Comparison of ENCODE assay signal across 23 cellular contexts in the genomic region with DNA sequence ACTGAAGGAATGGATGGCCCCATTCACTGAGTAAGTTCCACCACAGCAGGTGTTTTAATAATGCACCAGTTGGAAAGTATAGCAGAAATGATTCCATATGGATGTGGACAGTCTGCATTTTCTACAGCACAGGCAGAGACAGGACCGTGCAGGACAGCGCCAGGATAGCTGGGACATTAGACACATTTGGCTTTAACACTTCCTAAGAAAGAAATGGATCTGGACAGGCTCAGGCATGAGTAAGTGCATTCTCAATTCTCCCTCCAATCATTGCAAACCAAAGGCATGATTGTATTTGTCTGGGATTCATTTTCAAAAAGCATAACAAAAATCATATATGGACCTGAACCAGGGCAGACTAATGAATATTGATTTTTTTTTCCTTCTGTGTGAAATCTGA.
"Had no signal": no experiment of that assay in that cellular context is flagged by ENCODE, and none has a peak within 500 bp of the region (broad histone marks: within the 10 kb centered on the region; RNA-seq: fewer than 3 reads in every experiment).

No MANE protein-coding gene starts in this region.

- H3K36me3 ChIP-seq: colonic mucosa, esophagus muscularis mucosa, gastroesophageal sphincter, heart left ventricle, left lung, lower lobe of right lung had no signal

- H3K4me3 Mint-ChIP-seq: dendritic cell treated with granulocyte-macrophage colony-stimulating factor and Interleukin-4, amounts not matched to agents 40 ng/mL and 50 ng/mL, for 4 days; effector memory CD8-positive, alpha-beta T cell; endodermal cell; immature natural killer cell; memory B cell; naive thymus-derived CD8-positive, alpha-beta T cell had no signal

- FAIRE-seq: endometrium, frontal cortex had no signal

- H3K4me1 ChIP-seq: colonic mucosa, esophagus muscularis mucosa, gastroesophageal sphincter, lower lobe of right lung had no signal

- H3K36me3 Mint-ChIP-seq: immature natural killer cell; memory B cell; naive thymus-derived CD8-positive, alpha-beta T cell had no signal

- H3K79me2 ChIP-seq: hepatocyte had no signal

- H3K27me3 ChIP-seq: colonic mucosa, esophagus muscularis mucosa, gastroesophageal sphincter, hepatocyte, left lung had no signal

- H3K4me1 Mint-ChIP-seq: immature natural killer cell had no signal

- H2AFZ ChIP-seq: hepatocyte had no signal

- H3K9me3 Mint-ChIP-seq: dendritic cell treated with granulocyte-macrophage colony-stimulating factor and Interleukin-4, amounts not matched to agents 40 ng/mL and 50 ng/mL, for 4 days; effector memory CD8-positive, alpha-beta T cell; endodermal cell; memory B cell had no signal

- H3K9me3 ChIP-seq: colonic mucosa, esophagus muscularis mucosa, gastroesophageal sphincter, heart left ventricle, left lung, lower lobe of right lung had no signal

- H3K27ac Mint-ChIP-seq: dendritic cell treated with granulocyte-macrophage colony-stimulating factor and Interleukin-4, amounts not matched to agents 40 ng/mL and 50 ng/mL, for 4 days; effector memory CD8-positive, alpha-beta T cell; endodermal cell; immature natural killer cell; memory B cell; naive thymus-derived CD8-positive, alpha-beta T cell had no signal

- H3K4me3 ChIP-seq: colonic mucosa, esophagus muscularis mucosa, gastroesophageal sphincter, heart left ventricle, hepatocyte, left lung, lower lobe of right lung had no signal

- H3K27ac ChIP-seq: colonic mucosa, esophagus muscularis mucosa, gastroesophageal sphincter, heart left ventricle, hepatocyte, left lung, lower lobe of right lung had no signal

- ATAC-seq: effector memory CD8-positive, alpha-beta T cell; gastroesophageal sphincter; heart left ventricle; left cardiac atrium; left lung; left ventricle myocardium superior; lower lobe of right lung; naive thymus-derived CD8-positive, alpha-beta T cell had no signal

- H3K27me3 Mint-ChIP-seq: dendritic cell treated with granulocyte-macrophage colony-stimulating factor and Interleukin-4, amounts not matched to agents 40 ng/mL and 50 ng/mL, for 4 days had no signal

- H3K4me2 ChIP-seq: hepatocyte had no signal

- DNase-seq: colonic mucosa; cortex of kidney; effector CD8-positive, alpha-beta T cell; effector memory CD8-positive, alpha-beta T cell; endodermal cell; heart left ventricle; hypothalamus; immature natural killer cell; islet precursor cell; left cardiac atrium; left lung; left ventricle myocardium superior; lower lobe of right lung; mesendoderm; midbrain; naive thymus-derived CD8-positive, alpha-beta T cell had no signal
